In genomic region chr16:9557713-9558112, GRCh38 we compare ENCODE assay signal across 23 cellular contexts.
A peak's percentile ranks its signal among the peaks of the same experiment; 100 is the strongest.
DNase-seq lines count a peak whose midpoint lies in the region; ATAC-seq, FAIRE-seq and TF ChIP-seq lines count a peak whose summit lies in the region.
"Had no signal": no experiment of that assay in that cellular context is flagged by ENCODE, and none has a peak within 500 bp of the region (broad histone marks: within the 10 kb centered on the region; RNA-seq: fewer than 3 reads in every experiment).

No MANE protein-coding gene starts in this region.

- no peak for TF ChIP-seq RAD21 in HepG2 (CRISPR knock-in tag; IDR thresholded peaks at IDR 0.05)
- TF ChIP-seq RAD21 in GM12878 (IDR thresholded peaks at IDR 0.05; ENCODE audit: insufficient read depth, low read depth, low read length) = no peak

- DNase-seq in HepG2 (ENCODE audit: low spot score) = no peak
- DNase-seq in right lobe of liver = no peak
- no peak for DNase-seq in GM12878 (ENCODE audit: low read depth, low spot score)
- no peak for DNase-seq in HEK293T (ENCODE audit: extremely low spot score)
- DNase-seq: ACHN; BE2C; C1 segment of cervical spinal cord; CD4-positive, alpha-beta memory T cell; CD4-positive, CD25-positive, alpha-beta regulatory T cell; CD8-positive, alpha-beta memory T cell; COR-L47; DMS 273 treated with DMSO at 0.1 percent for 48 hours; DMS153; DMS53; DMS79; DND-41; EL; GDM1 had no signal

- POLR2A ChIA-PET in HepG2 (lab: Yijun Ruan, JAX) = no interaction called here
- POLR2A ChIA-PET in GM12878 (lab: Charles Lee) = no interaction called here
- POLR2A ChIA-PET in HEK293T (lab: Yijun Ruan, JAX) = no interaction called here

- H3K4me1 ChIP-seq in HepG2 (ENCODE audit: insufficient read depth, low read length) = no peaks in the 10 kb centered on the region
- peaks cover 0 to 5% (median 0%) of the 10 kb centered on the region in 4 donors for H3K4me1 ChIP-seq in right lobe of liver
- H3K4me1 ChIP-seq in GM12878 (ENCODE audit: control insufficient read depth, insufficient read depth, low read length) = no peaks in the 10 kb centered on the region
- H3K4me1 ChIP-seq: BE2C, BLaER1 had no signal

- TF ChIP-seq CTCF in HepG2 (CRISPR knock-in tag; IDR thresholded peaks at IDR 0.05) (no peak), right lobe of liver (IDR thresholded peaks at IDR 0.05) (no peak), GM12878 (IDR thresholded peaks at IDR 0.05 in 2 of 3, conservative IDR thresholded peaks at IDR 0.05 in 1 of 3; ENCODE audit: control insufficient read depth in 2 of 3, extremely low read depth in 1 of 3, insufficient read depth in 1 of 3, low read depth in 3 of 3, low read length in 3 of 3) (no peak)

- FAIRE-seq in HepG2 (lab: Jason Lieb, UNC) (no peak), GM12878 (lab: Jason Lieb, UNC) (no peak)
- FAIRE-seq: GM12891, GM19239 had no signal

- BruUV-seq in HepG2 (replicated peaks; lab: Mats Ljungman, UMichigan) (no TSS peak), GM12878 (replicated peaks; lab: Mats Ljungman, UMichigan) (no TSS peak)

- intact Hi-C loops in HepG2 (cut with micrococcal nuclease; ENCODE audit: unreplicated experiment) (no loop called here), right lobe of liver (cut with DNase I) (loop anchor here in 1 of 2 donors (10.0 kb wide), 1 partner anchor 57 kb away; no protein-coding TSS in a partner anchor), GM12878 (cut with micrococcal nuclease; ENCODE audit: unreplicated experiment) (no loop called here)

- no peaks in the 10 kb centered on the region for H3K36me3 ChIP-seq in HepG2 (replicated peaks in 1 of 2; ENCODE audit: control insufficient read depth in 1 of 2, insufficient read depth in 2 of 2, low read length in 2 of 2)
- H3K36me3 ChIP-seq in right lobe of liver = no peaks in the 10 kb centered on the region
- H3K36me3 ChIP-seq in GM12878 (ENCODE audit: control insufficient read depth in 2 of 2, insufficient read depth in 2 of 2, low read length in 1 of 2) = no peaks in the 10 kb centered on the region
- H3K36me3 ChIP-seq: BE2C, BLaER1 had no signal

- H3K27ac ChIP-seq in HepG2 (ENCODE audit: extremely low read length, insufficient read depth, low read length) = no peak overlapping the region
- H3K27ac ChIP-seq in right lobe of liver = no peak overlapping the region
- H3K27ac ChIP-seq in GM12878 (ENCODE audit: control insufficient read depth, insufficient read depth) = no peak overlapping the region
- H3K27ac ChIP-seq: 22Rv1, BLaER1 had no signal

- no peak for TF ChIP-seq POLR2A in HepG2 (IDR thresholded peaks at IDR 0.05; ENCODE audit: insufficient read depth in 1 of 2, low read depth in 2 of 2, low read length in 2 of 2)
- TF ChIP-seq POLR2A in right lobe of liver (IDR thresholded peaks at IDR 0.05) = no peak
- TF ChIP-seq POLR2A in GM12878 (IDR thresholded peaks at IDR 0.05; ENCODE audit: low read depth, low read length) = no peak

- H4K20me1 ChIP-seq in HepG2 (ENCODE audit: insufficient read depth, low read length) (no peaks in the 10 kb centered on the region), GM12878 (ENCODE audit: control insufficient read depth, insufficient read depth) (no peaks in the 10 kb centered on the region)
- H4K20me1 ChIP-seq: BLaER1 had no signal

- H3K9ac ChIP-seq in HepG2 (ENCODE audit: insufficient read depth, low read depth, low read length) = no peak overlapping the region
- H3K9ac ChIP-seq in GM12878 (ENCODE audit: control insufficient read depth, insufficient read depth, low read length) = no peak overlapping the region
- H3K9ac ChIP-seq: BLaER1 had no signal

- TF ChIP-seq EP300 in HepG2 (IDR thresholded peaks at IDR 0.05; ENCODE audit: low read depth in 2 of 2, low read length in 2 of 2) (no peak), HepG2 (CRISPR knock-in tag; IDR thresholded peaks at IDR 0.05; ENCODE audit: borderline replicate concordance) (no peak), GM12878 (IDR thresholded peaks at IDR 0.05; ENCODE audit: borderline replicate concordance in 1 of 2, control insufficient read depth in 1 of 2, low read depth in 2 of 2, low read length in 2 of 2) (no peak)

- 24% methylated on average over 3 of the region's 3 CpGs for WGBS in HepG2 (ENCODE audit: low lambda C conversion rate)
- WGBS in right lobe of liver (ENCODE audit: insufficient coverage, low coverage, low lambda C conversion rate, missing lambda C conversion rate) = 92% methylated on average over 3 of the region's 3 CpGs
- WGBS in GM12878 (ENCODE audit: insufficient coverage, insufficient replicate concordance, low lambda C conversion rate, missing lambda C conversion rate) = 62% methylated on average over 3 of the region's 3 CpGs

- in situ Hi-C loops in HepG2 (cut with HindIII; ENCODE audit: extremely low pct_ligation_motif_present, low pct_unique_long_range_greater_than_20kb) (no loop called here), GM12878 (cut with MboI) (no loop called here)

- no peaks in the 10 kb centered on the region for H3K79me2 ChIP-seq in HepG2 (ENCODE audit: insufficient read depth, low read length)
- H3K79me2 ChIP-seq in GM12878 (ENCODE audit: control insufficient read depth, insufficient read depth, low read length) = no peaks in the 10 kb centered on the region

- no peak overlapping the region for H2AFZ ChIP-seq in HepG2 (ENCODE audit: low read length)
- H2AFZ ChIP-seq in GM12878 (ENCODE audit: control insufficient read depth, low read depth, low read length) = no peak overlapping the region

- no peak overlapping the region for H3K4me3 ChIP-seq in HepG2 (replicated peaks in 1 of 3; ENCODE audit: insufficient read depth in 1 of 3, low read depth in 2 of 3, low read length in 3 of 3)
- H3K4me3 ChIP-seq in right lobe of liver = no peak overlapping the region
- no peak overlapping the region for H3K4me3 ChIP-seq in GM12878
- H3K4me3 ChIP-seq: BLaER1 had no signal

- SMC1A ChIA-PET in GM12878 (lab: Charles Lee; ENCODE audit: uncharacterized antibody, unreplicated experiment) = interaction anchor here (0.8 kb wide), 1 partner anchor 244 kb away, joined by 3 read pairs; no protein-coding TSS in a partner anchor

- CTCF ChIA-PET in HepG2 (lab: Yijun Ruan, JAX; ENCODE audit: low intra/inter-chr PET ratio, low total read pairs) = no interaction called here
- CTCF ChIA-PET in GM12878 (lab: Yijun Ruan, JAX) = no interaction called here
- CTCF ChIA-PET in HEK293T (lab: Yijun Ruan, JAX) = no interaction called here

- H3K4me2 ChIP-seq in HepG2 (ENCODE audit: low read depth, low read length) (no peak overlapping the region), GM12878 (ENCODE audit: control insufficient read depth, insufficient read depth) (no peak overlapping the region)
- H3K4me2 ChIP-seq: BLaER1 had no signal

- H3K27me3 ChIP-seq in HepG2 (ENCODE audit: control insufficient read depth in 1 of 2, insufficient read depth in 2 of 2, low read length in 2 of 2) = no peaks in the 10 kb centered on the region
- no peaks in the 10 kb centered on the region for H3K27me3 ChIP-seq in right lobe of liver
- H3K27me3 ChIP-seq in GM12878 (replicated peaks in 1 of 2; ENCODE audit: control insufficient read depth in 2 of 2, insufficient read depth in 2 of 2, low read length in 1 of 2) = no peaks in the 10 kb centered on the region
- H3K27me3 ChIP-seq: BE2C, BLaER1 had no signal

- ATAC-seq in HepG2 (no peak), right lobe of liver (no peak), GM12878 (no peak), GM18873 (IDR thresholded peaks at IDR 0.05; ENCODE audit: low FRiP score, unreplicated experiment) (no peak)

- H3K9me3 ChIP-seq in HepG2 (ENCODE audit: low read length) (no peaks in the 10 kb centered on the region), right lobe of liver (no peaks in the 10 kb centered on the region), GM12878 (replicated peaks; ENCODE audit: control insufficient read depth, insufficient read depth, low read length) (no peaks in the 10 kb centered on the region)
- H3K9me3 ChIP-seq: BE2C had no signal

- RAD21 ChIA-PET in GM12878 (lab: Charles Lee; ENCODE audit: unreplicated experiment) = interaction anchor here (0.7 kb wide), 1 partner anchor 1012 kb away, joined by 4 read pairs; no protein-coding TSS in a partner anchor

TF ChIP-seq in HepG2, 621 proteins besides CTCF, POLR2A, EP300 and RAD21 (continues in another document):
- TF ChIP-seq MAFF (IDR thresholded peaks at IDR 0.05; ENCODE audit: low read depth, low read length) (peak; percentile 32; the same call in 1 of the 2 replicates), ZBTB21 (CRISPR knock-in tag; IDR thresholded peaks at IDR 0.05) (no peak), ZNF562 (CRISPR knock-in tag; IDR thresholded peaks at IDR 0.05; ENCODE audit: borderline replicate concordance) (no peak), TEAD3 (CRISPR knock-in tag; optimal IDR thresholded peaks at IDR 0.05; ENCODE audit: borderline replicate concordance) (no peak), NFE2L2 (IDR thresholded peaks at IDR 0.05; ENCODE audit: low read length) (no peak), TAF1 (CRISPR knock-in tag; IDR thresholded peaks at IDR 0.05) (no peak)

TF ChIP-seq in GM12878, 131 proteins besides CTCF, POLR2A, EP300 and RAD21:
- TF ChIP-seq NR2C1 (IDR thresholded peaks at IDR 0.05) = no peak
- no peak for TF ChIP-seq NBN (IDR thresholded peaks at IDR 0.05)
- TF ChIP-seq NR2C2 (IDR thresholded peaks at IDR 0.05; ENCODE audit: borderline replicate concordance, control insufficient read depth, insufficient read length, low read depth) = no peak
- TF ChIP-seq ATF7 (IDR thresholded peaks at IDR 0.05; ENCODE audit: low read depth) = no peak
- no peak for TF ChIP-seq ASH2L (IDR thresholded peaks at IDR 0.05; ENCODE audit: borderline replicate concordance, low read depth)
- TF ChIP-seq CREB1 (IDR thresholded peaks at IDR 0.05; ENCODE audit: low read depth) = no peak
- peak; percentile 52 for TF ChIP-seq RAD51 (IDR thresholded peaks at IDR 0.05)

TF ChIP-seq in HEK293T, 16 proteins besides CTCF, POLR2A, EP300 and RAD21 (continues in another document):
- TF ChIP-seq PKNOX1 (IDR thresholded peaks at IDR 0.05) (no peak), FOXM1 (IDR thresholded peaks at IDR 0.05; ENCODE audit: borderline replicate concordance) (no peak), ZNF384 (IDR thresholded peaks at IDR 0.05) (no peak), CTBP1 (IDR thresholded peaks at IDR 0.05; ENCODE audit: borderline replicate concordance) (no peak), LEF1 (IDR thresholded peaks at IDR 0.05; ENCODE audit: borderline replicate concordance) (no peak), SP1 (IDR thresholded peaks at IDR 0.05) (no peak), ELF4 (IDR thresholded peaks at IDR 0.05) (no peak), FOXK2 (IDR thresholded peaks at IDR 0.05) (no peak), FOXA1 (IDR thresholded peaks at IDR 0.05) (no peak), L3MBTL2 (conservative IDR thresholded peaks at IDR 0.05) (no peak), BHLHE40 (IDR thresholded peaks at IDR 0.05; ENCODE audit: borderline replicate concordance) (no peak)

Comparison
In these comparisons a context has a peak if more than half of its experiments do, and no peak if none do; other contexts are left out.
1. Of the 75 proteins assayed by ChIP-seq in both HepG2 and GM12878: peak only in HepG2: none; only in GM12878: none; in both: RAD51; in neither: 74.